8 cellular contexts compared by ENCODE assay signal in genomic region chr4:17809667-17810066, GRCh38. TPM values are rescaled to one million over a fixed set of nuclear protein-coding genes. Genes with fewer than 3 reads are reported as not detected.
DNase-seq lines count a peak whose midpoint lies in the region; ATAC-seq and TF ChIP-seq lines count a peak whose summit lies in the region.

No MANE protein-coding gene starts in this region.

- H3K36me3 ChIP-seq in ectodermal cell (ENCODE audit: control insufficient read depth, insufficient read depth, low read length): peaks cover 1% of the 10 kb centered on the region
- H3K36me3 ChIP-seq in neural cell (ENCODE audit: insufficient read depth, low read length): no peaks in the 10 kb centered on the region

- H3K27ac ChIP-seq in C4-2B (peak overlapping the region; percentile 97), ectodermal cell (ENCODE audit: insufficient read depth, low read depth, low read length, poor library complexity, severe bottlenecking) (no peak overlapping the region), neural cell (ENCODE audit: low read length) (peak overlapping the region; percentile 91)

- peaks cover 77% of the 10 kb centered on the region for H3K79me2 ChIP-seq in neural cell (replicated peaks; ENCODE audit: insufficient read depth, low read length)

- H3K9me3 ChIP-seq in ectodermal cell (ENCODE audit: control insufficient read depth, low read length) (no peaks in the 10 kb centered on the region), neural cell (ENCODE audit: low read length) (no peaks in the 10 kb centered on the region)

- TF ChIP-seq CTCF in C4-2B (conservative IDR thresholded peaks at IDR 0.05): no peak
- no peak for TF ChIP-seq CTCF in neural cell (IDR thresholded peaks at IDR 0.05; ENCODE audit: poor library complexity, severe bottlenecking)
- no peak for TF ChIP-seq CTCF in GM20000 (IDR thresholded peaks at IDR 0.05; ENCODE audit: extremely low read depth, missing control alignments)

- WGBS in ectodermal cell, 2 experiments: 0 to 7% methylated on average over 5 to 6 of the region's 7 CpGs

- peak overlapping the region; percentile 93 for H3K4me2 ChIP-seq in neural cell (ENCODE audit: low read length)

- H3K27me3 ChIP-seq in ectodermal cell (ENCODE audit: control insufficient read depth, insufficient read depth, low read length, poor library complexity, severe bottlenecking) (no peaks in the 10 kb centered on the region), neural cell (ENCODE audit: insufficient read depth, low read depth, low read length) (no peaks in the 10 kb centered on the region)

- H3K4me1 ChIP-seq in ectodermal cell (ENCODE audit: control insufficient read depth, insufficient read depth, low read length): no peaks in the 10 kb centered on the region

- no peak overlapping the region for H2AFZ ChIP-seq in neural cell (ENCODE audit: low read depth, low read length)

- H3K4me3 ChIP-seq in ectodermal cell (ENCODE audit: insufficient read depth, low read depth, low read length) (peak overlapping the region; percentile 84), neural cell (ENCODE audit: low read length) (peak overlapping the region; percentile 90)

- no peak for ATAC-seq in HG03378 (IDR thresholded peaks at IDR 0.05; ENCODE audit: unreplicated experiment)

- H3K9me2 ChIP-seq in neural cell (ENCODE audit: insufficient read depth, low read length): no peaks in the 10 kb centered on the region

- TF ChIP-seq RAD21 in neural cell (conservative IDR thresholded peaks at IDR 0.05): no peak

- peak; percentile 23 for DNase-seq in NCI-H69 (lab: John Stamatoyannopoulos, UW)
- DNase-seq in GM20000 (ENCODE audit: low spot score): no peak
- DNase-seq in medulla oblongata (ENCODE audit: extremely low spot score): no peak
- no peak for DNase-seq in Ammon's horn (ENCODE audit: low spot score)

- peak overlapping the region; percentile 94 for H3K9ac ChIP-seq in neural cell (ENCODE audit: low read length)

- H3F3A ChIP-seq in neural cell (ENCODE audit: insufficient read depth, low read length, poor library complexity, severe bottlenecking): peaks cover 4% of the 10 kb centered on the region

- no peak for TF ChIP-seq EP300 in neural cell (conservative IDR thresholded peaks at IDR 0.05; ENCODE audit: poor library complexity, severe bottlenecking)

- no peaks in the 10 kb centered on the region for H4K20me1 ChIP-seq in neural cell (ENCODE audit: insufficient read depth)

TF ChIP-seq in neural cell, 6 proteins besides CTCF, POLR2A, EP300 and RAD21:
- TF ChIP-seq TAF1 (IDR thresholded peaks at IDR 0.05; ENCODE audit: low read depth) (no peak), MXI1 (conservative IDR thresholded peaks at IDR 0.05; ENCODE audit: poor library complexity, severe bottlenecking) (no peak), EZH2 (IDR thresholded peaks at IDR 0.05; ENCODE audit: borderline replicate concordance, insufficient read depth, low read length, poor library complexity, severe bottlenecking) (no peak)

RNA-seq across cellular contexts. Expression of gene DCAF16, which starts 0.9 kb away (rescaled TPM):
- polyA plus RNA-seq in ectodermal cell (2013, experiment 1 of 4): 55.4 TPM
- 65.4 TPM for polyA plus RNA-seq in ectodermal cell (2013, experiment 2 of 4)
- polyA plus RNA-seq in ectodermal cell (2013, experiment 3 of 4): 45.5 TPM
- polyA plus RNA-seq in ectodermal cell (2013, experiment 4 of 4): 49.7 TPM
- 38.0 and 41.3 TPM in 2 replicates for polyA plus RNA-seq in neural cell
- polyA minus RNA-seq in neural cell: 56.7 and 68.4 TPM in 2 replicates

RNA-seq across cellular contexts. Expression of gene NCAPG, which starts 1.1 kb away (rescaled TPM):
- polyA plus RNA-seq in ectodermal cell (2013, experiment 1 of 4): 81.7 TPM
- 77.2 TPM for polyA plus RNA-seq in ectodermal cell (2013, experiment 2 of 4)
- 72.1 TPM for polyA plus RNA-seq in ectodermal cell (2013, experiment 3 of 4)
- polyA plus RNA-seq in ectodermal cell (2013, experiment 4 of 4): 70.6 TPM
- polyA plus RNA-seq in neural cell: 2.8 and 3.1 TPM in 2 replicates
- 3.9 and 4.5 TPM in 2 replicates for polyA minus RNA-seq in neural cell

RNA-seq across cellular contexts. Expression of gene FAM184B, which starts 28.2 kb away (rescaled TPM):
- polyA plus RNA-seq in ectodermal cell (2013, experiment 1 of 4): 0.11 TPM
- polyA plus RNA-seq in ectodermal cell (2013, experiment 2 of 4): 0.05 TPM
- not detected for polyA plus RNA-seq in ectodermal cell (2013, experiment 3 of 4)
- 0.04 TPM for polyA plus RNA-seq in ectodermal cell (2013, experiment 4 of 4)
- polyA plus RNA-seq in neural cell: 0.10 TPM in 1 of 2 replicates, not detected in the other
- under 0.01 and 0.23 TPM in 2 replicates for polyA minus RNA-seq in neural cell
